In the genomic region with DNA sequence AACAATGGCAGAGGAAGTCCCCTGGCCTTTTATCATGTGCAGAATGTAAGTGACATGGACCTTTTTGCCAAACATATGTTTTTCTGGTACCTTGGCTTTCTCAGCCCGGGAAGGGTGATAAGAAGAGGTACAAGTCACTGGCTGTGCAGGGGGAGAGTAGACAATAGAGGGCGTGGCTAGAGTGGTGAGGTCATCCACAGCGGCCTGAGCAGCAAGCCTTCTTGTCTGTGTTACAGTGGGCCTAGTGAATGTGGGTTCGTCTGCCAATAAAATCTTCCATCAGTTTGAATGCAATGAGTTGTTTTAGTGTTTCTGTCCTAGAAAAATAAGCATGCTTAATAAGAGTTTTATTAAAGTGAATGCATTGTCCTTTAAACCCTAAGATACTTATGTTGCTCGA, we compare ENCODE assay signal across 8 cellular contexts. TPM values are rescaled to one million over a fixed set of nuclear protein-coding genes. Genes with fewer than 3 reads are reported as not detected.
DNase-seq lines count a peak whose midpoint lies in the region; ATAC-seq and TF ChIP-seq lines count a peak whose summit lies in the region.
"Had no signal": no experiment of that assay in that cellular context is flagged by ENCODE, and none has a peak within 500 bp of the region (broad histone marks: within the 10 kb centered on the region; RNA-seq: fewer than 3 reads in every experiment).

No MANE protein-coding gene starts in this region.

- TF ChIP-seq CTCF in astrocyte of the cerebellum (IDR thresholded peaks at IDR 0.05; ENCODE audit: low read depth, low read length, missing control alignments): no peak

- no peak for ATAC-seq in aorta (ENCODE audit: low FRiP score)
- ATAC-seq in HG02571 (IDR thresholded peaks at IDR 0.05; ENCODE audit: unreplicated experiment): no peak
- ATAC-seq: Panc1 had no signal

- DNase-seq in HuH-7 (ENCODE audit: low spot score): peak; percentile 9
- peak; percentile 38 for DNase-seq in astrocyte of the cerebellum (ENCODE audit: low read depth)
- peak; percentile 20 for DNase-seq in iPS DF 19.7 (ENCODE audit: low read depth, low spot score)
- peak; percentile 94 for DNase-seq in superior temporal gyrus (ENCODE audit: extremely low spot score)
- no peak for DNase-seq in activated gamma-delta T cell (lab: John Stamatoyannopoulos, UW)
- no peak for DNase-seq in aorta

- 41 to 50% methylated on average over 5 of the region's 5 CpGs for WGBS in aorta, 2 donors

- H3K27me3 ChIP-seq in aorta (ENCODE audit: control insufficient read depth in 1 of 2, insufficient read depth in 2 of 2, low read length in 1 of 2): no peaks in the 10 kb centered on the region

- intact Hi-C loops in aorta (cut with DNase I): loop anchor here in 1 of 2 donors (5.0 kb wide), 1 partner anchor 463 kb away; no protein-coding TSS in a partner anchor

- in situ Hi-C loops in astrocyte of the cerebellum (cut with HindIII; ENCODE audit: low sequenced_read_pairs): no loop called here

- no peaks in the 10 kb centered on the region for H3K9me3 ChIP-seq in aorta (ENCODE audit: control insufficient read depth, low read length)

- peaks cover 0 to 8% of the 10 kb centered on the region in 2 donors for H3K36me3 ChIP-seq in aorta (ENCODE audit: control insufficient read depth in 1 of 2, insufficient read depth in 2 of 2, low read length in 1 of 2)

- H3K4me3 ChIP-seq in astrocyte of the cerebellum (ENCODE audit: low read depth, low read length): no peak overlapping the region
- H3K4me3 ChIP-seq in aorta (ENCODE audit: low read length in 2 of 2): no peak overlapping the region

- H3K27ac ChIP-seq in aorta (ENCODE audit: low read depth in 1 of 2, low read length in 2 of 2): no peak overlapping the region

- no peaks in the 10 kb centered on the region for H3K4me1 ChIP-seq in aorta (ENCODE audit: control insufficient read depth in 1 of 2, insufficient read depth in 2 of 2, low read length in 2 of 2)

RNA-seq across cellular contexts. Expression of gene PGD, which starts 59.0 kb away (rescaled TPM):
- total RNA-seq in aorta: 10 to 100 TPM; 46.7 TPM
- polyA plus RNA-seq in aorta: 10 to 100 TPM; 28.7 to 80.8 TPM

Comparison
In these comparisons a context has a peak if more than half of its experiments do, and no peak if none do; other contexts are left out.
1. DNase-seq: peak in HuH-7 (single experiment), astrocyte of the cerebellum (single experiment), iPS DF 19.7 (single experiment) and superior temporal gyrus (single experiment); none in activated gamma-delta T cell (single experiment) and aorta (0 of 2).